8 cellular contexts compared by ENCODE assay signal in the genomic region with DNA sequence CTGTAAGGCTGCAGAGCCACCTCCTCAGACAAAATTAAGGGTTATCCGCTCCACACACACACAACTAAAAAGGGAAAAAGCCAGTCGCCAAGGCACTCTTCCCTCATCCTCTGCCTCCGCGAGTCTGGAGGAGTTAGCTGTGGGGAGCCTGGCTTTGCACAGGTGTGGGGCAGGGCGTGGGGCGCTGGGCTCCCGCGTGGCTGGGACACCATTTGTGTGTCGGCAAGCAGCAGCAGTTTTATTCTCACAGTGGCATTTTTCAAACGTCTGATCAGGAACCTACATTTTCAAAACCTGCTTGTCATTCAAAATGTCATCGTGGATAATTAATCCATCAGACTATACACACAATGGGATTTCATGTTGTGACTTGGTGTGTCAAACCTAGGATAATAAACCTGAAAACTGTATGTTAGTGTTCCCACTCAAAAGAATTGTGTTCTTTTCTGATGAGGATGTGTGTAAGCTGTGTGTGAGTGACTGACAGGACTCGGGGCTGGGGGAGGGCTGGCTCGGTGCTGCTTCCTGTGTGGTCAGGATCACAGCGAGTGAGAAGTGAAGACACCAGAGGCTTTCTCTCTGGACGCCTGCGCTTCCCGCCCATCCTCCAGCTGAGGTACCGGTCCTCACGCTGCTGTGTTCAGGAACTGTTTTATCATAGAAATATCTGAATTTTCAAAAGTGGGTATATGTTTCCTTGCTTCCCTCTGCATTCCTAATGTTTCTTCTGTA.
DNase-seq lines count a peak whose midpoint lies in the region; ATAC-seq, FAIRE-seq and TF ChIP-seq lines count a peak whose summit lies in the region.

No MANE protein-coding gene starts in this region.

- TF ChIP-seq POLR2A in GM12891 (IDR thresholded peaks at IDR 0.05; ENCODE audit: low read depth, low read length) = no peak

- no peaks in the 10 kb centered on the region for H3K27me3 Mint-ChIP-seq in natural killer cell (ENCODE audit: low read depth in 2 of 2)

- intact Hi-C loops in natural killer cell (cut with micrococcal nuclease) = loop anchor here (10.0 kb wide), 1 partner anchor 50 kb away; no protein-coding TSS in a partner anchor

- peak; percentile 63 for ATAC-seq in HG02610 (IDR thresholded peaks at IDR 0.05; ENCODE audit: unreplicated experiment)
- peak; percentile 96 to 100 (median 98) for ATAC-seq in natural killer cell

- H3K36me3 Mint-ChIP-seq in natural killer cell = no peaks in the 10 kb centered on the region

- no peaks in the 10 kb centered on the region for H3K9me3 Mint-ChIP-seq in natural killer cell

- peak overlapping the region; percentile 68 for H3K4me3 Mint-ChIP-seq in natural killer cell

- DNase-seq in GM12891 (ENCODE audit: insufficient read length, low spot score) (peak; percentile 72), NOMO-1 treated with DMSO at 0.1 percent for 48 hours (lab: John Stamatoyannopoulos, UW; ENCODE audit: unreplicated experiment) (peak; percentile 50), natural killer cell (peak; percentile 63), cerebellar cortex (ENCODE audit: low spot score) (no peak), NCI-H345 treated with DMSO at 0.1 percent for 48 hours (lab: John Stamatoyannopoulos, UW; ENCODE audit: unreplicated experiment) (no peak), GOT3 (lab: John Stamatoyannopoulos, UW) (no peak)
- peak; percentile 85 to 88 for DNase-seq in activated T-cell treated with anti-CD3 and anti-CD28 coated beads, Interleukin-2, amount 50 U/mL, for 48 hours

- FAIRE-seq in GM12891 (lab: Jason Lieb, UNC) = peak; percentile 93

- TF ChIP-seq CTCF in natural killer cell (IDR thresholded peaks at IDR 0.05) = no peak

- H3K4me1 Mint-ChIP-seq in natural killer cell = peaks cover 32 to 33% of the 10 kb centered on the region in 2 donors

- peak overlapping the region; percentile 8 to 16 for H3K27ac Mint-ChIP-seq in natural killer cell

TF ChIP-seq in GM12891, 5 proteins besides CTCF, POLR2A, EP300 and RAD21:
- peak; percentile 16 for TF ChIP-seq PAX5 (IDR thresholded peaks at IDR 0.05; ENCODE audit: insufficient read depth, low read length, severe bottlenecking)
- no peak for TF ChIP-seq SPI1 (IDR thresholded peaks at IDR 0.05; ENCODE audit: low read depth, low read length)
- TF ChIP-seq TAF1 (IDR thresholded peaks at IDR 0.05; ENCODE audit: low read depth, low read length) = no peak
TF ChIP-seq in GM12891: peak in this region for 1.

Comparison
In these comparisons a context has a peak if more than half of its experiments do, and no peak if none do; other contexts are left out.
1. DNase-seq: peak in GM12891 (single experiment), NOMO-1 treated with DMSO at 0.1 percent for 48 hours (single experiment), activated T-cell treated with anti-CD3 and anti-CD28 coated beads, Interleukin-2, amount 50 U/mL, for 48 hours (2 of 2) and natural killer cell (single experiment); none in cerebellar cortex (single experiment), NCI-H345 treated with DMSO at 0.1 percent for 48 hours (single experiment) and GOT3 (single experiment).